In genomic region chr14:59213368-59214315, GRCh38 we compare ENCODE assay signal across 1 cellular context.
TF ChIP-seq lines count a peak whose summit lies in the region.

No MANE protein-coding gene starts in this region.

TF ChIP-seq in GM23338, 12 proteins besides CTCF, POLR2A, EP300 and RAD21 (continued from another document):
- TF ChIP-seq ZNF462 (CRISPR knock-in tag; IDR thresholded peaks at IDR 0.05) (no peak), CREB1 (CRISPR knock-in tag; IDR thresholded peaks at IDR 0.05; ENCODE audit: low read depth) (no peak), NANOG (IDR thresholded peaks at IDR 0.05; ENCODE audit: borderline replicate concordance) (no peak), EZH2 (IDR thresholded peaks at IDR 0.05; ENCODE audit: low read depth, unreplicated experiment) (no peak), JUNB (IDR thresholded peaks at IDR 0.05; ENCODE audit: unreplicated experiment) (no peak), POLR2AphosphoS5 (IDR thresholded peaks at IDR 0.05; ENCODE audit: low read depth) (no peak), ZNF331 (CRISPR knock-in tag; IDR thresholded peaks at IDR 0.05; ENCODE audit: low read depth) (no peak), STAT1 (IDR thresholded peaks at IDR 0.05; ENCODE audit: unreplicated experiment) (no peak)
